In genomic region chr1:153633747-153634665, GRCh38 we compare ENCODE assay signal across 8 cellular contexts. TPM values are rescaled to one million over a fixed set of nuclear protein-coding genes. Genes with fewer than 3 reads are reported as not detected.
DNase-seq lines count a peak whose midpoint lies in the region; FAIRE-seq and TF ChIP-seq lines count a peak whose summit lies in the region.

TSS of gene CHTOP (plus strand) at chr1:153634066. CDS start at chr1:153636589, 2,523 bp downstream.

- peak within 1 kb of the TSS; percentile 100 for H2BK5ac ChIP-seq in neuronal stem cell (ENCODE audit: low read length)

- H3K9me3 ChIP-seq in neuronal stem cell (replicated peaks in 1 of 2; ENCODE audit: control insufficient read depth in 2 of 2, insufficient read depth in 1 of 2, low read depth in 1 of 2, low read length in 2 of 2) = peaks cover 0 to 13% of the 10 kb centered on the region in 2 donors

- CTCF ChIA-PET in activated naive CD4-positive, alpha-beta T cell treated with anti-CD3 and anti-CD28 coated beads for 36 hours (lab: Charles Lee) = interaction anchor here (0.6 to 3.1 kb wide), 7 partner anchors 22 to 123 kb away, joined by 3 to 12 read pairs (median 5); partner anchors contain the start of gene S100A5

- peak within 1 kb of the TSS; percentile 100 for H3K18ac ChIP-seq in neuronal stem cell (ENCODE audit: low read length)

- H3K23ac ChIP-seq in neuronal stem cell (ENCODE audit: low read depth, low read length, poor library complexity) = peak within 1 kb of the TSS; percentile 97

- H3K4me1 ChIP-seq in neuronal stem cell (ENCODE audit: control insufficient read depth in 2 of 2, insufficient read depth in 1 of 2, low read depth in 1 of 2, low read length in 2 of 2) = peaks cover 1 to 8% of the 10 kb centered on the region in 2 donors

- no peaks in the 10 kb centered on the region for H3K9me3 Mint-ChIP-seq in activated naive CD4-positive, alpha-beta T cell treated with anti-CD3 and anti-CD28 coated beads for 36 hours

- H4K91ac ChIP-seq in neuronal stem cell (ENCODE audit: low read depth, low read length, poor library complexity) = peak within 1 kb of the TSS; percentile 100

- H3K27ac Mint-ChIP-seq in activated naive CD4-positive, alpha-beta T cell treated with anti-CD3 and anti-CD28 coated beads for 36 hours = peak within 1 kb of the TSS; percentile 100

- H3K36me3 Mint-ChIP-seq in activated naive CD4-positive, alpha-beta T cell treated with anti-CD3 and anti-CD28 coated beads for 36 hours (ENCODE audit: low read depth) = peaks cover 37% of the 10 kb centered on the region

- peak within 1 kb of the TSS; percentile 84 for H4K8ac ChIP-seq in neuronal stem cell (ENCODE audit: low read depth, low read length)

- no peaks in the 10 kb centered on the region for H3K27me3 ChIP-seq in neuronal stem cell (ENCODE audit: control insufficient read depth in 3 of 3, insufficient read depth in 3 of 3, low read depth in 1 of 3, low read length in 3 of 3)

- H3K4me2 ChIP-seq in neuronal stem cell (ENCODE audit: insufficient read depth, low read length, poor library complexity, severe bottlenecking) = peak within 1 kb of the TSS; percentile 74

- WGBS in neuronal stem cell (ENCODE audit: extremely low coverage in 2 of 2, insufficient read length in 2 of 2, insufficient replicate concordance in 1 of 2), 2 donors = no CpG with 5 or more reads among the region's 65 CpGs

- intact Hi-C loops in activated naive CD4-positive, alpha-beta T cell treated with anti-CD3 and anti-CD28 coated beads for 36 hours (cut with micrococcal nuclease) = loop anchor here (1.0 to 2.0 kb wide), 6 partner anchors 24 to 289 kb away; partner anchors contain the start of gene SNAPIN

- no peak within 1 kb of the TSS for H2BK12ac ChIP-seq in neuronal stem cell (ENCODE audit: low read length)

- peak within 1 kb of the TSS; percentile 90 for H3K4me3 Mint-ChIP-seq in activated naive CD4-positive, alpha-beta T cell treated with anti-CD3 and anti-CD28 coated beads for 36 hours

- H3K4me1 Mint-ChIP-seq in activated naive CD4-positive, alpha-beta T cell treated with anti-CD3 and anti-CD28 coated beads for 36 hours (ENCODE audit: low read depth) = peaks cover 45% of the 10 kb centered on the region

- peak within 1 kb of the TSS; percentile 80 for H2AFZ ChIP-seq in neuronal stem cell (ENCODE audit: low read length)

- H3K27me3 Mint-ChIP-seq in activated naive CD4-positive, alpha-beta T cell treated with anti-CD3 and anti-CD28 coated beads for 36 hours (ENCODE audit: low read depth) = no peaks in the 10 kb centered on the region

- peak within 1 kb of the TSS; percentile 99 for H3K14ac ChIP-seq in neuronal stem cell (ENCODE audit: low read length)

- H3K36me3 ChIP-seq in neuronal stem cell (replicated peaks in 1 of 2; ENCODE audit: control insufficient read depth in 2 of 2, insufficient read depth in 2 of 2, low read length in 2 of 2) = peaks cover 15 to 41% of the 10 kb centered on the region in 2 donors

- H3K4me3 ChIP-seq in HFF-Myc (replicated peaks; ENCODE audit: low read depth, low read length) (peak within 1 kb of the TSS; percentile 94), neuronal stem cell (ENCODE audit: low read length in 2 of 2) (peak within 1 kb of the TSS; percentile 80 to 91)

- peak; percentile 97 for DNase-seq in GM03348 (ENCODE audit: low spot score)
- DNase-seq in HFF-Myc (ENCODE audit: extremely low read depth, low read depth) = peak; percentile 98
- DNase-seq in NAMALWA (ENCODE audit: low spot score) = peak; percentile 100
- peak; percentile 99 for DNase-seq in SK-N-DZ (ENCODE audit: low spot score)
- DNase-seq in activated naive CD4-positive, alpha-beta T cell treated with anti-CD3 and anti-CD28 coated beads for 36 hours = peak; percentile 98
- peak; percentile 88 to 99 for DNase-seq in frontal cortex (ENCODE audit: low spot score in 2 of 2)
- DNase-seq in neuronal stem cell (ENCODE audit: low spot score) = peak; percentile 98

- H2BK15ac ChIP-seq in neuronal stem cell (ENCODE audit: low read length) = peak within 1 kb of the TSS; percentile 82

- TF ChIP-seq CTCF in HFF-Myc (IDR thresholded peaks at IDR 0.05; ENCODE audit: low read depth, low read length, missing control alignments) (no peak), subcutaneous adipose tissue (IDR thresholded peaks at IDR 0.05; ENCODE audit: low read depth) (no peak)

- H3K9ac ChIP-seq in neuronal stem cell (ENCODE audit: low read depth, low read length, poor library complexity) = peak within 1 kb of the TSS; percentile 100

- peak; percentile 36 for FAIRE-seq in frontal cortex (lab: Jason Lieb, UNC)

- H2AK5ac ChIP-seq in neuronal stem cell (ENCODE audit: low read depth, low read length) = peak within 1 kb of the TSS; percentile 100

- H3K27ac ChIP-seq in neuronal stem cell (replicated peaks; ENCODE audit: low read length) = peak within 1 kb of the TSS; percentile 100

- H3K4ac ChIP-seq in neuronal stem cell (ENCODE audit: low read length) = peak within 1 kb of the TSS; percentile 100

- H2BK120ac ChIP-seq in neuronal stem cell (ENCODE audit: low read depth, low read length) = peak within 1 kb of the TSS; percentile 57

- peaks cover 3% of the 10 kb centered on the region for H3K79me1 ChIP-seq in neuronal stem cell (ENCODE audit: low read depth, low read length)

RNA-seq across cellular contexts. Expression of gene CHTOP, which starts in this region (rescaled TPM):
- 69.5 and 89.8 TPM in 2 replicates for polyA plus RNA-seq in SK-N-DZ (2014; cell fraction: cytosol; rRNA removed)
- polyA plus RNA-seq in SK-N-DZ (2014; cell fraction: nucleus; rRNA removed) = 112 and 138 TPM in 2 replicates
- 10 to 100 TPM; 88.2 to 91.3 TPM for total RNA-seq in activated naive CD4-positive, alpha-beta T cell treated with anti-CD3 and anti-CD28 coated beads for 36 hours
- total RNA-seq in frontal cortex = 55.0 TPM
- 77.4 TPM for polyA plus RNA-seq in neuronal stem cell (2013, experiment 1 of 2)
- 76.9 TPM for polyA plus RNA-seq in neuronal stem cell (2013, experiment 2 of 2)
- total RNA-seq in subcutaneous adipose tissue = 10 to 100 TPM; 39.1 to 64.1 (median 45.7) TPM

Comparison
In these comparisons a context has a peak if more than half of its experiments do, and no peak if none do; other contexts are left out.
1. Peak in every context shown above with its lines: DNase-seq, H3K4me3 ChIP-seq and H3K27ac ChIP-seq.